1 cellular context compared by ENCODE assay signal in genomic region chr1:154327466-154328317, GRCh38.
TF ChIP-seq lines count a peak whose summit lies in the region.

No MANE protein-coding gene starts in this region.

TF ChIP-seq in WTC11, 78 proteins besides CTCF, POLR2A, EP300 and RAD21 (continued from another document):
- no peak for TF ChIP-seq ZNF281 (CRISPR knock-in tag; IDR thresholded peaks at IDR 0.05)
- TF ChIP-seq, protein P1, sequence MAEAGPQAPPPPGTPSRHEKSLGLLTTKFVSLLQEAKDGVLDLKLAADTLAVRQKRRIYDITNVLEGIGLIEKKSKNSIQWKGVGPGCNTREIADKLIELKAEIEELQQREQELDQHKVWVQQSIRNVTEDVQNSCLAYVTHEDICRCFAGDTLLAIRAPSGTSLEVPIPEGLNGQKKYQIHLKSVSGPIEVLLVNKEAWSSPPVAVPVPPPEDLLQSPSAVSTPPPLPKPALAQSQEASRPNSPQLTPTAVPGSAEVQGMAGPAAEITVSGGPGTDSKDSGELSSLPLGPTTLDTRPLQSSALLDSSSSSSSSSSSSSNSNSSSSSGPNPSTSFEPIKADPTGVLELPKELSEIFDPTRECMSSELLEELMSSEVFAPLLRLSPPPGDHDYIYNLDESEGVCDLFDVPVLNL (CRISPR knock-in tag; IDR thresholded peaks at IDR 0.05; ENCODE audit: borderline replicate concordance, low read depth), result no peak
- no peak for TF ChIP-seq FOXJ3 (CRISPR knock-in tag; IDR thresholded peaks at IDR 0.05; ENCODE audit: borderline replicate concordance)
- TF ChIP-seq SOX15 (CRISPR knock-in tag; IDR thresholded peaks at IDR 0.05), result no peak
- TF ChIP-seq ATF2 (CRISPR knock-in tag; IDR thresholded peaks at IDR 0.05; ENCODE audit: borderline replicate concordance, low read depth), result no peak
